In genomic region chr2:213162515-213163118, GRCh38 we compare ENCODE assay signal across 19 cellular contexts. TPM values are rescaled to one million over a fixed set of nuclear protein-coding genes. Genes with fewer than 3 reads are reported as not detected.
DNase-seq lines count a peak whose midpoint lies in the region; ATAC-seq and TF ChIP-seq lines count a peak whose summit lies in the region.
"Had no signal": no experiment of that assay in that cellular context is flagged by ENCODE, and none has a peak within 500 bp of the region (broad histone marks: within the 10 kb centered on the region; RNA-seq: fewer than 3 reads in every experiment).

No MANE protein-coding gene starts in this region.

- H3K4me2 ChIP-seq in mammary epithelial cell (ENCODE audit: insufficient read depth, low read depth, low read length): peak overlapping the region; percentile 36
- H3K4me2 ChIP-seq: BLaER1 had no signal

- no peaks in the 10 kb centered on the region for H3K36me3 Mint-ChIP-seq in stimulated activated memory B cell treated with anti-CD40 and anti-IgM and Interleukin-4, amounts not matched to agents 10 μg/mL and 1 μg/mL and 100 μg/mL, for 72 hours
- H3K36me3 Mint-ChIP-seq: activated naive CD8-positive, alpha-beta T cell had no signal

- no peaks in the 10 kb centered on the region for H3K9me3 Mint-ChIP-seq in stimulated activated memory B cell treated with anti-CD40 and anti-IgM and Interleukin-4, amounts not matched to agents 10 μg/mL and 1 μg/mL and 100 μg/mL, for 72 hours
- H3K9me3 Mint-ChIP-seq: activated CD4-positive, alpha-beta T cell treated with anti-CD3 and anti-CD28 coated beads, Interleukin-2, amount 10 ng/mL, durations not matched to agents 7 days and 5 days; neural crest cell; T-helper 1 cell treated with Interleukin-12 subunit alpha and Interleukin-12 subunit beta and Interleukin-4 antibody, amounts not matched to agents 30 μg/mL and 1 μg/mL, for 36 hours had no signal

- TF ChIP-seq CTCF in mammary epithelial cell (conservative IDR thresholded peaks at IDR 0.05 in 1 of 2, IDR thresholded peaks at IDR 0.05 in 1 of 2; ENCODE audit: extremely low read depth in 1 of 2, insufficient read depth in 1 of 2, low read depth in 1 of 2, low read length in 2 of 2): no peak
- TF ChIP-seq CTCF in breast epithelium (IDR thresholded peaks at IDR 0.05): no peak
- no peak for TF ChIP-seq CTCF in astrocyte of the spinal cord (IDR thresholded peaks at IDR 0.05; ENCODE audit: low read depth, low read length)
- no peak for TF ChIP-seq CTCF in fibroblast of villous mesenchyme (IDR thresholded peaks at IDR 0.05; ENCODE audit: insufficient read depth, low read depth, low read length)

- H3K4me1 ChIP-seq in mammary epithelial cell (ENCODE audit: insufficient read depth, low read length): peaks cover 12% of the 10 kb centered on the region
- H3K4me1 ChIP-seq in breast epithelium: no peaks in the 10 kb centered on the region
- H3K4me1 ChIP-seq: BLaER1 had no signal

- H3K9ac ChIP-seq in mammary epithelial cell (ENCODE audit: insufficient read depth, low read length): no peak overlapping the region
- H3K9ac ChIP-seq: BLaER1 had no signal

- H3K36me3 ChIP-seq in mammary epithelial cell (ENCODE audit: insufficient read depth, low read length) (no peaks in the 10 kb centered on the region), breast epithelium (no peaks in the 10 kb centered on the region)
- H3K36me3 ChIP-seq: BLaER1, cardiac muscle cell, upper lobe of left lung had no signal

- no TSS peak for BruUV-seq in mammary epithelial cell (replicated peaks; lab: Mats Ljungman, UMichigan)

- dilution Hi-C loops in mammary epithelial cell (cut with HindIII; ENCODE audit: low sequenced_read_pairs): no loop called here

- H3K27me3 ChIP-seq in mammary epithelial cell (ENCODE audit: insufficient read depth, low read length): no peaks in the 10 kb centered on the region
- H3K27me3 ChIP-seq in breast epithelium: no peaks in the 10 kb centered on the region
- H3K27me3 ChIP-seq: BLaER1, cardiac muscle cell, upper lobe of left lung had no signal

- DNase-seq in mammary epithelial cell (no peak), breast epithelium (ENCODE audit: low spot score in 2 of 2) (no peak), astrocyte of the spinal cord (ENCODE audit: low read depth, low spot score) (peak; percentile 72), fibroblast of villous mesenchyme (ENCODE audit: low read depth) (peak; percentile 25), NCI-H1436 treated with DMSO at 0.1 percent for 48 hours (lab: John Stamatoyannopoulos, UW) (no peak), left colon (no peak)
- DNase-seq: activated CD4-positive, alpha-beta T cell treated with anti-CD3 and anti-CD28 coated beads, Interleukin-2, amount 10 ng/mL, durations not matched to agents 7 days and 5 days; NCI-H187 treated with DMSO at 0.1 percent for 48 hours; NCI-H226; PC-3; upper lobe of left lung had no signal

- H3K27me3 Mint-ChIP-seq in stimulated activated memory B cell treated with anti-CD40 and anti-IgM and Interleukin-4, amounts not matched to agents 10 μg/mL and 1 μg/mL and 100 μg/mL, for 72 hours: no peaks in the 10 kb centered on the region
- H3K27me3 Mint-ChIP-seq: activated CD4-positive, alpha-beta T cell treated with anti-CD3 and anti-CD28 coated beads, Interleukin-2, amount 10 ng/mL, durations not matched to agents 7 days and 5 days; activated naive CD8-positive, alpha-beta T cell had no signal

- in situ Hi-C loops in mammary epithelial cell (cut with MboI; ENCODE audit: low sequenced_read_pairs in 2 of 2) (loop anchor here in 1 of 2 donors (10.0 kb wide), 2 partner anchors 388 to 568 kb away; no protein-coding TSS in a partner anchor), astrocyte of the spinal cord (cut with HindIII; ENCODE audit: low sequenced_read_pairs) (no loop called here)

- H3K4me3 ChIP-seq in mammary epithelial cell (replicated peaks in 1 of 3; ENCODE audit: insufficient read depth in 1 of 3, low read depth in 2 of 3, low read length in 3 of 3) (no peak overlapping the region), breast epithelium (no peak overlapping the region), astrocyte of the spinal cord (ENCODE audit: low read depth, low read length) (no peak overlapping the region), fibroblast of villous mesenchyme (ENCODE audit: low read depth, low read length) (no peak overlapping the region)
- H3K4me3 ChIP-seq: BLaER1, cardiac muscle cell, upper lobe of left lung had no signal

- 99% methylated on average over 4 of the region's 4 CpGs for WGBS in mammary epithelial cell (ENCODE audit: low coverage, missing lambda C conversion rate)

- no peaks in the 10 kb centered on the region for H4K20me1 ChIP-seq in mammary epithelial cell (ENCODE audit: insufficient read depth, low read length)
- H4K20me1 ChIP-seq: BLaER1 had no signal

- CTCF ChIA-PET in mammary epithelial cell (lab: Charles Lee; ENCODE audit: low non-redundant PET): no interaction called here

- H3K9me3 ChIP-seq in mammary epithelial cell (replicated peaks; ENCODE audit: insufficient read depth, low read length) (no peaks in the 10 kb centered on the region), breast epithelium (no peaks in the 10 kb centered on the region)
- H3K9me3 ChIP-seq: BLaER1, upper lobe of left lung had no signal

- no peaks in the 10 kb centered on the region for H3K79me2 ChIP-seq in mammary epithelial cell (ENCODE audit: insufficient read depth, low read length)

- peaks cover 11% of the 10 kb centered on the region for H3K4me1 Mint-ChIP-seq in stimulated activated memory B cell treated with anti-CD40 and anti-IgM and Interleukin-4, amounts not matched to agents 10 μg/mL and 1 μg/mL and 100 μg/mL, for 72 hours
- H3K4me1 Mint-ChIP-seq: activated CD4-positive, alpha-beta T cell treated with anti-CD3 and anti-CD28 coated beads, Interleukin-2, amount 10 ng/mL, durations not matched to agents 7 days and 5 days had no signal

- no peak overlapping the region for H3K4me3 Mint-ChIP-seq in stimulated activated memory B cell treated with anti-CD40 and anti-IgM and Interleukin-4, amounts not matched to agents 10 μg/mL and 1 μg/mL and 100 μg/mL, for 72 hours
- H3K4me3 Mint-ChIP-seq: activated CD4-positive, alpha-beta T cell treated with anti-CD3 and anti-CD28 coated beads, Interleukin-2, amount 10 ng/mL, durations not matched to agents 7 days and 5 days; activated naive CD8-positive, alpha-beta T cell; neural crest cell; T-helper 1 cell treated with Interleukin-12 subunit alpha and Interleukin-12 subunit beta and Interleukin-4 antibody, amounts not matched to agents 30 μg/mL and 1 μg/mL, for 36 hours had no signal

- no peak overlapping the region for H3K27ac Mint-ChIP-seq in stimulated activated memory B cell treated with anti-CD40 and anti-IgM and Interleukin-4, amounts not matched to agents 10 μg/mL and 1 μg/mL and 100 μg/mL, for 72 hours
- H3K27ac Mint-ChIP-seq: activated CD4-positive, alpha-beta T cell treated with anti-CD3 and anti-CD28 coated beads, Interleukin-2, amount 10 ng/mL, durations not matched to agents 7 days and 5 days; activated naive CD8-positive, alpha-beta T cell; T-helper 1 cell treated with Interleukin-12 subunit alpha and Interleukin-12 subunit beta and Interleukin-4 antibody, amounts not matched to agents 30 μg/mL and 1 μg/mL, for 36 hours had no signal

- H2AFZ ChIP-seq in mammary epithelial cell (ENCODE audit: low read depth, low read length): peak overlapping the region; percentile 8

- intact Hi-C loops in mammary epithelial cell (cut with micrococcal nuclease) (no loop called here), breast epithelium (cut with DNase I; ENCODE audit: low total_unique reads) (no loop called here), left colon (cut with DNase I, micrococcal nuclease) (no loop called here)

- H3K27ac ChIP-seq in mammary epithelial cell (ENCODE audit: insufficient read depth, low read depth, low read length): no peak overlapping the region
- no peak overlapping the region for H3K27ac ChIP-seq in breast epithelium
- H3K27ac ChIP-seq: 22Rv1, BLaER1, cardiac muscle cell, upper lobe of left lung had no signal

- no peak for TF ChIP-seq POLR2A in breast epithelium (IDR thresholded peaks at IDR 0.05)

- no peak for ATAC-seq in left colon
- no peak for ATAC-seq in activated CD4-positive, CD25-positive, alpha-beta regulatory T cell treated with anti-CD3 and anti-CD28 coated beads, Interleukin-2, amount 50 U/mL, for 24 hours
- ATAC-seq in stimulated activated memory B cell treated with anti-CD40 and anti-IgM and Interleukin-4, amounts not matched to agents 10 μg/mL and 1 μg/mL and 100 μg/mL, for 72 hours: no peak
- ATAC-seq: PC-3 had no signal

RNA-seq across cellular contexts. Expression of gene IKZF2, which starts 11.2 kb away (rescaled TPM):
- total RNA-seq in mammary epithelial cell (10 to 100 TPM; 17.3 to 27.9 TPM), breast epithelium (10 to 100 TPM in 2 of 3 donors, 1 to 10 TPM in 1; 8.0 to 34.4 (median 22.0) TPM), fibroblast of villous mesenchyme (4.2 and 15.1 TPM in 2 replicates), left colon (1 to 10 TPM; 7.7 to 8.5 TPM)
- polyA plus RNA-seq in mammary epithelial cell: 6.4 TPM
- 2.6 TPM for polyA minus RNA-seq in mammary epithelial cell

Comparison
In these comparisons a context has a peak if more than half of its experiments do, and no peak if none do; other contexts are left out.
1. DNase-seq: peak in astrocyte of the spinal cord (single experiment) and fibroblast of villous mesenchyme (single experiment); none in mammary epithelial cell (single experiment), breast epithelium (0 of 2), NCI-H1436 treated with DMSO at 0.1 percent for 48 hours (single experiment) and left colon (0 of 2).